ENCODE assay signal across 2 cellular contexts in genomic region chr14:23538785-23539184, GRCh38.
TF ChIP-seq lines count a peak whose summit lies in the region.

No MANE protein-coding gene starts in this region.

TF ChIP-seq in SK-N-SH treated with all-trans-retinoic acid at 6 μM for 48 hours, 23 proteins besides CTCF, POLR2A, EP300 and RAD21 (continued from another document):
- no peak for TF ChIP-seq ZNF565 (CRISPR knock-in tag; conservative IDR thresholded peaks at IDR 0.05; ENCODE audit: low read depth)
- TF ChIP-seq CSDC2 (CRISPR knock-in tag; IDR thresholded peaks at IDR 0.05) = no peak
- TF ChIP-seq, protein P1, sequence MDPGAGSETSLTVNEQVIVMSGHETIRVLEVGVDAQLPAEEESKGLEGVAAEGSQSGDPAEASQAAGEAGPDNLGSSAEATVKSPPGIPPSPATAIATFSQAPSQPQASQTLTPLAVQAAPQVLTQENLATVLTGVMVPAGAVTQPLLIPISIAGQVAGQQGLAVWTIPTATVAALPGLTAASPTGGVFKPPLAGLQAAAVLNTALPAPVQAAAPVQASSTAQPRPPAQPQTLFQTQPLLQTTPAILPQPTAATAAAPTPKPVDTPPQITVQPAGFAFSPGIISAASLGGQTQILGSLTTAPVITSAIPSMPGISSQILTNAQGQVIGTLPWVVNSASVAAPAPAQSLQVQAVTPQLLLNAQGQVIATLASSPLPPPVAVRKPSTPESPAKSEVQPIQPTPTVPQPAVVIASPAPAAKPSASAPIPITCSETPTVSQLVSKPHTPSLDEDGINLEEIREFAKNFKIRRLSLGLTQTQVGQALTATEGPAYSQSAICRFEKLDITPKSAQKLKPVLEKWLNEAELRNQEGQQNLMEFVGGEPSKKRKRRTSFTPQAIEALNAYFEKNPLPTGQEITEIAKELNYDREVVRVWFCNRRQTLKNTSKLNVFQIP (CRISPR knock-in tag; IDR thresholded peaks at IDR 0.05; ENCODE audit: borderline replicate concordance, low read depth) = no peak
- no peak for TF ChIP-seq CSRNP3 (CRISPR knock-in tag; IDR thresholded peaks at IDR 0.05)
- TF ChIP-seq PATZ1 (CRISPR knock-in tag; IDR thresholded peaks at IDR 0.05; ENCODE audit: borderline replicate concordance) = no peak
- TF ChIP-seq ARNTL (CRISPR knock-in tag; IDR thresholded peaks at IDR 0.05; ENCODE audit: borderline replicate concordance, low read depth) = no peak
- no peak for TF ChIP-seq TSHZ2 (CRISPR knock-in tag; IDR thresholded peaks at IDR 0.05)
- no peak for TF ChIP-seq ZFP30 (CRISPR knock-in tag; IDR thresholded peaks at IDR 0.05)

TF ChIP-seq in SK-N-SH, 30 proteins besides CTCF, POLR2A, EP300 and RAD21 (continued from another document):
- TF ChIP-seq, protein P2, sequence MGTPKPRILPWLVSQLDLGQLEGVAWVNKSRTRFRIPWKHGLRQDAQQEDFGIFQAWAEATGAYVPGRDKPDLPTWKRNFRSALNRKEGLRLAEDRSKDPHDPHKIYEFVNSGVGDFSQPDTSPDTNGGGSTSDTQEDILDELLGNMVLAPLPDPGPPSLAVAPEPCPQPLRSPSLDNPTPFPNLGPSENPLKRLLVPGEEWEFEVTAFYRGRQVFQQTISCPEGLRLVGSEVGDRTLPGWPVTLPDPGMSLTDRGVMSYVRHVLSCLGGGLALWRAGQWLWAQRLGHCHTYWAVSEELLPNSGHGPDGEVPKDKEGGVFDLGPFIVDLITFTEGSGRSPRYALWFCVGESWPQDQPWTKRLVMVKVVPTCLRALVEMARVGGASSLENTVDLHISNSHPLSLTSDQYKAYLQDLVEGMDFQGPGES (IDR thresholded peaks at IDR 0.05; ENCODE audit: low read depth, low read length) = no peak
